In genomic region chr10:28676297-28676967, GRCh38 we compare ENCODE assay signal across 8 cellular contexts. TPM values are rescaled to one million over a fixed set of nuclear protein-coding genes. Genes with fewer than 3 reads are reported as not detected.
DNase-seq lines count a peak whose midpoint lies in the region; ATAC-seq, FAIRE-seq and TF ChIP-seq lines count a peak whose summit lies in the region.

No MANE protein-coding gene starts in this region.

- no peak overlapping the region for H3K27ac Mint-ChIP-seq in stimulated activated memory B cell treated with anti-CD40 and anti-IgM and Interleukin-4, amounts not matched to agents 10 μg/mL and 1 μg/mL and 100 μg/mL, for 72 hours

- in situ Hi-C loops in G401 (cut with HindIII; ENCODE audit: low sequenced_read_pairs) (loop anchor here (25.0 kb wide), 1 partner anchor 461 kb away; no protein-coding TSS in a partner anchor), K562 (cut with MboI) (loop anchor here (10.0 kb wide), 1 partner anchor 198 kb away; no protein-coding TSS in a partner anchor)

- TF ChIP-seq POLR2A in NB4 (IDR thresholded peaks at IDR 0.05; ENCODE audit: extremely low read depth, insufficient read length) (no peak), K562 (conservative IDR thresholded peaks at IDR 0.05) (no peak)

- H3K27ac ChIP-seq in K562 (ENCODE audit: extremely low read depth, low read depth, low read length) (peak overlapping the region; percentile 41; the same call in 2 of the 3 replicates), keratinocyte (ENCODE audit: control insufficient read depth, insufficient read depth, low read length) (no peak overlapping the region)

- H3K4me3 Mint-ChIP-seq in stimulated activated memory B cell treated with anti-CD40 and anti-IgM and Interleukin-4, amounts not matched to agents 10 μg/mL and 1 μg/mL and 100 μg/mL, for 72 hours, result peak overlapping the region; percentile 74

- dilution Hi-C loops in keratinocyte (cut with MboI; ENCODE audit: extremely low pct_ligation_motif_present, low sequenced_read_pairs), result no loop called here

- no peak for TF ChIP-seq RAD21 in K562 (CRISPR knock-in tag; conservative IDR thresholded peaks at IDR 0.05 in 1 of 2, IDR thresholded peaks at IDR 0.05 in 1 of 2)

- peak overlapping the region; percentile 66 for H3K4me2 ChIP-seq in K562 (ENCODE audit: insufficient read depth, low read length)
- H3K4me2 ChIP-seq in keratinocyte (ENCODE audit: control insufficient read depth, extremely low read depth, insufficient read depth, low read depth, low read length), result peak overlapping the region; percentile 66

- H3K36me3 ChIP-seq in K562 (ENCODE audit: control insufficient read depth, insufficient read depth, low read length), result peaks cover 8% of the 10 kb centered on the region; the same call in 1 of the 3 replicates
- peaks cover 0 to under 1% of the 10 kb centered on the region in 2 experiments for H3K36me3 ChIP-seq in keratinocyte (ENCODE audit: control insufficient read depth in 2 of 2, extremely low read depth in 1 of 2, insufficient read depth in 2 of 2, low read length in 2 of 2)

- no peaks in the 10 kb centered on the region for H3K9me3 Mint-ChIP-seq in stimulated activated memory B cell treated with anti-CD40 and anti-IgM and Interleukin-4, amounts not matched to agents 10 μg/mL and 1 μg/mL and 100 μg/mL, for 72 hours

- peaks cover 55% of the 10 kb centered on the region for H3K27me3 Mint-ChIP-seq in stimulated activated memory B cell treated with anti-CD40 and anti-IgM and Interleukin-4, amounts not matched to agents 10 μg/mL and 1 μg/mL and 100 μg/mL, for 72 hours

- no peak for ATAC-seq in K562
- ATAC-seq in stimulated activated memory B cell treated with anti-CD40 and anti-IgM and Interleukin-4, amounts not matched to agents 10 μg/mL and 1 μg/mL and 100 μg/mL, for 72 hours, result no peak
- no peak for ATAC-seq in GM21825 (IDR thresholded peaks at IDR 0.05; ENCODE audit: unreplicated experiment)

- TF ChIP-seq EP300 in K562 (IDR thresholded peaks at IDR 0.05; ENCODE audit: low read length), result no peak

- WGBS in K562 (ENCODE audit: insufficient coverage, low coverage, missing lambda C conversion rate), result 28% methylated on average over 15 of the region's 26 CpGs

- intact Hi-C loops in K562 (cut with micrococcal nuclease), result loop anchor here (2.0 to 5.0 kb wide), 4 partner anchors 131 to 454 kb away; no protein-coding TSS in a partner anchor

- no peaks in the 10 kb centered on the region for H3K27me3 ChIP-seq in K562 (ENCODE audit: control insufficient read depth in 2 of 2, insufficient read depth in 2 of 2, low read length in 2 of 2)
- peaks cover 32% of the 10 kb centered on the region for H3K27me3 ChIP-seq in keratinocyte (ENCODE audit: control insufficient read depth, extremely low read depth, insufficient read depth, low read length)

- TF ChIP-seq CTCF in NB4 (IDR thresholded peaks at IDR 0.05; ENCODE audit: low read depth, low read length), result no peak
- TF ChIP-seq CTCF in K562 (IDR thresholded peaks at IDR 0.05 in 2 of 3, conservative IDR thresholded peaks at IDR 0.05 in 1 of 3; ENCODE audit: insufficient read depth in 2 of 3, low read depth in 1 of 3, low read length in 3 of 3), result no peak
- no peak for TF ChIP-seq CTCF in keratinocyte (optimal IDR thresholded peaks at IDR 0.05 in 1 of 3, IDR thresholded peaks at IDR 0.05 in 1 of 3, conservative IDR thresholded peaks at IDR 0.05 in 1 of 3; ENCODE audit: extremely low read depth in 1 of 3, insufficient read depth in 2 of 3, low read length in 3 of 3)

- no peaks in the 10 kb centered on the region for H3K9me3 ChIP-seq in K562 (replicated peaks; ENCODE audit: control insufficient read depth, insufficient read depth, low read depth, low read length)
- no peaks in the 10 kb centered on the region for H3K9me3 ChIP-seq in keratinocyte (ENCODE audit: control insufficient read depth, low read depth, low read length)

- CTCF ChIA-PET in K562 (lab: Yijun Ruan, JAX; ENCODE audit: low intra/inter-chr PET ratio), result interaction anchor here (0.8 to 0.9 kb wide), 2 partner anchors 202 to 453 kb away, joined by 3 to 5 read pairs; no protein-coding TSS in a partner anchor

- peak overlapping the region; percentile 95 for H2AFZ ChIP-seq in K562 (ENCODE audit: low read depth, low read length)
- peak overlapping the region; percentile 36 for H2AFZ ChIP-seq in keratinocyte (ENCODE audit: control insufficient read depth, low read length)

- peak overlapping the region; percentile 61 to 90; a peak in 3 of 4 replicates for H3K9ac ChIP-seq in K562 (ENCODE audit: insufficient read depth in 1 of 2, low read depth in 2 of 2, low read length in 2 of 2)
- H3K9ac ChIP-seq in keratinocyte (ENCODE audit: control insufficient read depth, extremely low read depth, insufficient read depth, low read length), result no peak overlapping the region

- peaks cover 41% of the 10 kb centered on the region for H3K79me2 ChIP-seq in K562 (ENCODE audit: control insufficient read depth, insufficient read depth, low read length)
- no peaks in the 10 kb centered on the region for H3K79me2 ChIP-seq in keratinocyte (ENCODE audit: control insufficient read depth, insufficient read depth, low read length)

- H3K4me1 Mint-ChIP-seq in stimulated activated memory B cell treated with anti-CD40 and anti-IgM and Interleukin-4, amounts not matched to agents 10 μg/mL and 1 μg/mL and 100 μg/mL, for 72 hours, result peaks cover 22% of the 10 kb centered on the region

- DNase-seq in G401 (ENCODE audit: low spot score) (peak; percentile 54), NB4 (ENCODE audit: low read depth) (peak; percentile 45), K562 (ENCODE audit: extremely low read depth in 1 of 4, low spot score in 3 of 4) (peak in 1 of 4 experiments; percentile 34), keratinocyte (ENCODE audit: low read depth, low spot score) (no peak), NCI-H2171 treated with DMSO at 0.1 percent for 48 hours (lab: John Stamatoyannopoulos, UW) (no peak), globus pallidus (ENCODE audit: low spot score) (no peak)

- H4K20me1 ChIP-seq in K562 (replicated peaks; ENCODE audit: control insufficient read depth, insufficient read depth, low read length), result peaks cover 26% of the 10 kb centered on the region
- no peaks in the 10 kb centered on the region for H4K20me1 ChIP-seq in keratinocyte (ENCODE audit: control insufficient read depth, extremely low read depth, insufficient read depth, low read length)

- no peaks in the 10 kb centered on the region for H3K36me3 Mint-ChIP-seq in stimulated activated memory B cell treated with anti-CD40 and anti-IgM and Interleukin-4, amounts not matched to agents 10 μg/mL and 1 μg/mL and 100 μg/mL, for 72 hours

- H3K4me3 ChIP-seq in NB4 (ENCODE audit: low read depth, low read length) (no peak overlapping the region), K562 (peak overlapping the region; percentile 78), keratinocyte (ENCODE audit: control insufficient read depth in 2 of 3, extremely low read depth in 1 of 3, insufficient read depth in 2 of 3, low read depth in 1 of 3, low read length in 3 of 3) (peak overlapping the region; percentile 33 to 57 (median 38))

- H3K9me1 ChIP-seq in K562 (ENCODE audit: control insufficient read depth, insufficient read depth, low read length) (no peaks in the 10 kb centered on the region), keratinocyte (ENCODE audit: control insufficient read depth, extremely low read depth, insufficient read depth, low read length) (no peaks in the 10 kb centered on the region)

- H3K4me1 ChIP-seq in K562 (replicated peaks in 1 of 2; ENCODE audit: control insufficient read depth in 2 of 2, insufficient read depth in 2 of 2, low read length in 2 of 2) (peaks cover 23% of the 10 kb centered on the region in 2 experiments), keratinocyte (ENCODE audit: control insufficient read depth, extremely low read depth, insufficient read depth, low read length) (peaks cover 17% of the 10 kb centered on the region)

- no peak for FAIRE-seq in K562 (lab: Jason Lieb, UNC)
- FAIRE-seq in keratinocyte (lab: Jason Lieb, UNC), result no peak

- POLR2A ChIA-PET in K562 (lab: Yijun Ruan, JAX), result interaction anchor here (0.7 to 0.9 kb wide), 2 partner anchors 56 to 319 kb away, joined by 4 read pairs; no protein-coding TSS in a partner anchor

- no TSS peak for BruUV-seq in K562 (replicated peaks; lab: Mats Ljungman, UMichigan)

RNA-seq across cellular contexts. Expression of gene BAMBI, which starts 0.9 kb away (rescaled TPM):
- total RNA-seq in G401 (2014; rRNA removed; shearing (Covaris generic)), result 230 and 279 TPM in 2 replicates
- 24.8 and 28.2 TPM in 2 replicates for total RNA-seq in K562 (2011; cell fraction: chromatin; rRNA removed; ENCODE audit: low replicate concordance)
- 17.6 and 25.8 TPM in 2 replicates for total RNA-seq in K562 (2011; cell fraction: nucleolus; rRNA removed)
- 17.6 and 19.4 TPM in 2 replicates for total RNA-seq in K562 (2011; cell fraction: nucleoplasm; rRNA removed)
- total RNA-seq in K562 (2014; rRNA removed) (21.8 TPM in 2 replicates), K562 (2014; rRNA removed; fragmentation: Illumina TruSeq; extraction: Trizol) (13.5 and 14.8 TPM in 2 replicates), K562 (2015; rRNA removed; fragmentation: Illumina TruSeq; extraction: Trizol) (18.9 and 19.2 TPM in 2 replicates), K562 (2021) (18.7 and 20.1 TPM in 2 replicates)
- polyA plus RNA-seq in K562 (2011; rRNA removed) (7.2 and 7.7 TPM in 2 replicates), K562 (2014; fragmentation: Illumina TruSeq; extraction: Trizol) (10.9 and 11.6 TPM in 2 replicates), K562 (2014; fragmentation: Nextera tagmentation; extraction: Ambion mirVana) (1 to 10 TPM; 2.0 to 2.9 TPM), K562 (2014; rRNA removed) (13.2 and 13.6 TPM in 2 replicates), keratinocyte (2.5 to 3.4 TPM (median 2.9 TPM) in 3 replicates)
- 6.9 and 11.4 TPM in 2 replicates for polyA plus RNA-seq in K562 (2011; cell fraction: cytosol; rRNA removed)
- polyA plus RNA-seq in K562 (2011; cell fraction: nucleus; rRNA removed), result 21.3 and 26.7 TPM in 2 replicates
- 13.5 and 15.2 TPM in 2 replicates for polyA plus RNA-seq in K562 (2012)
- polyA minus RNA-seq in K562 (2011; rRNA and poly(A)+ RNA removed), result 6.0 and 6.4 TPM in 2 replicates
- 4.6 and 6.2 TPM in 2 replicates for polyA minus RNA-seq in K562 (2011; cell fraction: cytosol; rRNA and poly(A)+ RNA removed)
- 9.3 and 13.3 TPM in 2 replicates for polyA minus RNA-seq in K562 (2011; cell fraction: nucleus; rRNA and poly(A)+ RNA removed)
- 9.9 TPM for polyA plus RNA-seq in keratinocyte (2011; ENCODE audit: low read depth)
- polyA plus RNA-seq in keratinocyte (2011; cell fraction: cytosol; rRNA removed), result 3.5 and 3.6 TPM in 2 replicates
- 7.2 and 9.0 TPM in 2 replicates for polyA plus RNA-seq in keratinocyte (2011; cell fraction: nucleus; rRNA removed)
- polyA plus RNA-seq in keratinocyte (2012; ENCODE audit: low replicate concordance), result 4.1 and 8.8 TPM in 2 replicates
- polyA minus RNA-seq in keratinocyte, result 1.0 to 4.2 TPM (median 1.2 TPM) in 3 replicates
- polyA minus RNA-seq in keratinocyte (2011; cell fraction: cytosol; rRNA and poly(A)+ RNA removed), result 3.1 TPM
- polyA minus RNA-seq in keratinocyte (2011; cell fraction: nucleus; rRNA and poly(A)+ RNA removed), result 2.6 and 2.9 TPM in 2 replicates

Comparison
In these comparisons a context has a peak if more than half of its experiments do, and no peak if none do; other contexts are left out.
1. DNase-seq: peak in G401 (single experiment) and NB4 (single experiment); none in keratinocyte (single experiment), NCI-H2171 treated with DMSO at 0.1 percent for 48 hours (single experiment) and globus pallidus (single experiment).